In genomic region chr1:154948079-154948478, GRCh38 we compare ENCODE assay signal across 16 cellular contexts. TPM values are rescaled to one million over a fixed set of nuclear protein-coding genes. Genes with fewer than 3 reads are reported as not detected.
DNase-seq lines count a peak whose midpoint lies in the region; ATAC-seq lines count a peak whose summit lies in the region.
"Had no signal": no experiment of that assay in that cellular context is flagged by ENCODE, and none has a peak within 500 bp of the region (broad histone marks: within the 10 kb centered on the region; RNA-seq: fewer than 3 reads in every experiment).

No MANE protein-coding gene starts in this region.

- no peak overlapping the region for H4K8ac ChIP-seq in neuronal stem cell (ENCODE audit: low read depth, low read length)

- no peak for ATAC-seq in activated naive CD4-positive, alpha-beta T cell treated with anti-CD3 and anti-CD28 coated beads, Interleukin-2, amount 50 U/mL, for 72 hours
- no peak for ATAC-seq in activated T-helper 17 cell treated with anti-CD3 and anti-CD28 coated beads, Interleukin-2, amount 50 U/mL, for 72 hours (replicated peaks)
- ATAC-seq in GM19324 (IDR thresholded peaks at IDR 0.05; ENCODE audit: low FRiP score, unreplicated experiment): no peak
- no peak for ATAC-seq in left lobe of liver
- ATAC-seq: A549 had no signal

- peaks cover 41 to 66% (median 57%) of the 10 kb centered on the region in 4 donors for H3K4me1 Mint-ChIP-seq in CD4-positive, alpha-beta memory T cell
- H3K4me1 Mint-ChIP-seq in activated T-helper 17 cell treated with anti-CD3 and anti-CD28 coated beads, Interleukin-2, amount 50 U/mL, for 72 hours: peaks cover 44% of the 10 kb centered on the region

- CTCF ChIA-PET in CD4-positive, alpha-beta memory T cell (lab: Charles Lee; ENCODE audit: partially characterized antibody): interaction anchor here (4.4 kb wide), 1 partner anchor 12 kb away, joined by 14 read pairs; the partner anchor contains the start of gene PMVK

- H2BK5ac ChIP-seq in neuronal stem cell (ENCODE audit: low read length): peak overlapping the region; percentile 78

- peaks cover 72% of the 10 kb centered on the region for H3K4me1 ChIP-seq in CD4-positive, alpha-beta memory T cell (ENCODE audit: insufficient read depth, low read length)
- H3K4me1 ChIP-seq in neuronal stem cell (ENCODE audit: control insufficient read depth in 2 of 2, insufficient read depth in 1 of 2, low read depth in 1 of 2, low read length in 2 of 2): peaks cover 0 to 13% of the 10 kb centered on the region in 2 donors
- H3K4me1 ChIP-seq: A549 had no signal

- H3K36me3 Mint-ChIP-seq in activated naive CD4-positive, alpha-beta T cell treated with anti-CD3 and anti-CD28 coated beads, Interleukin-2, amount 50 U/mL, for 72 hours: peaks cover 0 to 9% of the 10 kb centered on the region in 2 donors
- H3K36me3 Mint-ChIP-seq in CD4-positive, alpha-beta memory T cell: peaks cover 37 to 75% of the 10 kb centered on the region in 2 donors
- H3K36me3 Mint-ChIP-seq in activated T-helper 17 cell treated with anti-CD3 and anti-CD28 coated beads, Interleukin-2, amount 50 U/mL, for 72 hours (ENCODE audit: low read depth): peaks cover 76% of the 10 kb centered on the region

- H3K27ac Mint-ChIP-seq in activated naive CD4-positive, alpha-beta T cell treated with anti-CD3 and anti-CD28 coated beads, Interleukin-2, amount 50 U/mL, for 72 hours: peak overlapping the region; percentile 30 to 95
- peak overlapping the region in 5 of 7 donors; percentile 70 to 98 (median 84) for H3K27ac Mint-ChIP-seq in CD4-positive, alpha-beta memory T cell
- H3K27ac Mint-ChIP-seq in activated T-helper 17 cell treated with anti-CD3 and anti-CD28 coated beads, Interleukin-2, amount 50 U/mL, for 72 hours: peak overlapping the region; percentile 73

- peak overlapping the region; percentile 29 for H3K27ac ChIP-seq in CD4-positive, alpha-beta memory T cell (ENCODE audit: low read depth, low read length)
- no peak overlapping the region for H3K27ac ChIP-seq in neuronal stem cell (replicated peaks; ENCODE audit: low read length)
- H3K27ac ChIP-seq: A549, C4-2B had no signal

- no peaks in the 10 kb centered on the region for H3K27me3 Mint-ChIP-seq in CD4-positive, alpha-beta memory T cell
- H3K27me3 Mint-ChIP-seq in activated T-helper 17 cell treated with anti-CD3 and anti-CD28 coated beads, Interleukin-2, amount 50 U/mL, for 72 hours: no peaks in the 10 kb centered on the region

- no peak overlapping the region for H2AFZ ChIP-seq in neuronal stem cell (ENCODE audit: low read length)

- DNase-seq in activated naive CD4-positive, alpha-beta T cell treated with anti-CD3 and anti-CD28 coated beads, Interleukin-2, amount 50 U/mL, for 72 hours (ENCODE audit: low spot score in 2 of 2): no peak
- no peak for DNase-seq in activated naive CD4-positive, alpha-beta T cell (lab: John Stamatoyannopoulos, UW)
- peak in 1 of 5 donors; percentile 37 for DNase-seq in CD4-positive, alpha-beta memory T cell
- no peak for DNase-seq in neuronal stem cell (ENCODE audit: low spot score)
- DNase-seq in activated CD8-positive, alpha-beta memory T cell treated with anti-CD3 and anti-CD28 coated beads for 24 hours: no peak
- no peak for DNase-seq in left lobe of liver (ENCODE audit: low spot score)
- DNase-seq: EL, NCI-H1105, NCI-H1694 treated with DMSO at 0.1 percent for 48 hours, NCI-H2107, NCI-H2227 treated with DMSO at 0.1 percent for 48 hours, NCI-H524 had no signal

- no peak overlapping the region for H3K18ac ChIP-seq in neuronal stem cell (ENCODE audit: low read length)

- H3K9me3 ChIP-seq in CD4-positive, alpha-beta memory T cell (ENCODE audit: control insufficient read depth in 1 of 2, low read length in 2 of 2): no peaks in the 10 kb centered on the region
- no peaks in the 10 kb centered on the region for H3K9me3 ChIP-seq in neuronal stem cell (replicated peaks in 1 of 2; ENCODE audit: control insufficient read depth in 2 of 2, insufficient read depth in 1 of 2, low read depth in 1 of 2, low read length in 2 of 2)
- H3K9me3 ChIP-seq: A549 had no signal

- H3K79me1 ChIP-seq in neuronal stem cell (ENCODE audit: low read depth, low read length): peaks cover 6% of the 10 kb centered on the region

- H2BK120ac ChIP-seq in neuronal stem cell (ENCODE audit: low read depth, low read length): no peak overlapping the region

- H2BK15ac ChIP-seq in neuronal stem cell (ENCODE audit: low read length): no peak overlapping the region

- WGBS in neuronal stem cell (ENCODE audit: extremely low coverage in 2 of 2, insufficient read length in 2 of 2, insufficient replicate concordance in 1 of 2), 2 donors: no CpG with 5 or more reads among the region's 11 CpGs

- H4K91ac ChIP-seq in neuronal stem cell (ENCODE audit: low read depth, low read length, poor library complexity): no peak overlapping the region

- peak overlapping the region; percentile 40 for H3K9ac ChIP-seq in neuronal stem cell (ENCODE audit: low read depth, low read length, poor library complexity)

- peak overlapping the region; percentile 17 for H3K14ac ChIP-seq in neuronal stem cell (ENCODE audit: low read length)

- H3K4me3 Mint-ChIP-seq in CD4-positive, alpha-beta memory T cell: no peak overlapping the region
- no peak overlapping the region for H3K4me3 Mint-ChIP-seq in activated T-helper 17 cell treated with anti-CD3 and anti-CD28 coated beads, Interleukin-2, amount 50 U/mL, for 72 hours

- H3K4me3 ChIP-seq in CD4-positive, alpha-beta memory T cell (ENCODE audit: low read length in 2 of 2): no peak overlapping the region
- H3K4me3 ChIP-seq in neuronal stem cell (ENCODE audit: low read length in 2 of 2): no peak overlapping the region
- H3K4me3 ChIP-seq: A549 had no signal

- no peak overlapping the region for H2BK12ac ChIP-seq in neuronal stem cell (ENCODE audit: low read length)

- H3K4ac ChIP-seq in neuronal stem cell (ENCODE audit: low read length): no peak overlapping the region

- peak overlapping the region; percentile 59 for H3K23ac ChIP-seq in neuronal stem cell (ENCODE audit: low read depth, low read length, poor library complexity)

- POLR2A ChIA-PET in CD4-positive, alpha-beta memory T cell (lab: Charles Lee; ENCODE audit: partially characterized antibody): interaction anchor here (0.6 to 2.1 kb wide), 6 partner anchors 7 to 62 kb away, joined by 3 to 6 read pairs (median 3); partner anchors contain the start of genes FLAD1 and PYGO2

- H3K4me2 ChIP-seq in neuronal stem cell (ENCODE audit: insufficient read depth, low read length, poor library complexity, severe bottlenecking): no peak overlapping the region
- H3K4me2 ChIP-seq: A549 had no signal

- no peaks in the 10 kb centered on the region for H3K27me3 ChIP-seq in CD4-positive, alpha-beta memory T cell (ENCODE audit: insufficient read depth, low read length)
- no peaks in the 10 kb centered on the region for H3K27me3 ChIP-seq in neuronal stem cell (ENCODE audit: control insufficient read depth in 3 of 3, insufficient read depth in 3 of 3, low read depth in 1 of 3, low read length in 3 of 3)

- H2AK5ac ChIP-seq in neuronal stem cell (ENCODE audit: low read depth, low read length): no peak overlapping the region

- H3K36me3 ChIP-seq in CD4-positive, alpha-beta memory T cell (ENCODE audit: insufficient read depth, low read length): peaks cover 62% of the 10 kb centered on the region
- H3K36me3 ChIP-seq in neuronal stem cell (replicated peaks in 1 of 2; ENCODE audit: control insufficient read depth in 2 of 2, insufficient read depth in 2 of 2, low read length in 2 of 2): peaks cover 45 to 55% of the 10 kb centered on the region in 2 donors

- intact Hi-C loops in CD4-positive, alpha-beta memory T cell (cut with micrococcal nuclease): no loop called here

- no peaks in the 10 kb centered on the region for H3K9me3 Mint-ChIP-seq in activated naive CD4-positive, alpha-beta T cell treated with anti-CD3 and anti-CD28 coated beads, Interleukin-2, amount 50 U/mL, for 72 hours
- H3K9me3 Mint-ChIP-seq in CD4-positive, alpha-beta memory T cell: peaks cover 0 to 2% (median 0%) of the 10 kb centered on the region in 8 donors
- no peaks in the 10 kb centered on the region for H3K9me3 Mint-ChIP-seq in activated T-helper 17 cell treated with anti-CD3 and anti-CD28 coated beads, Interleukin-2, amount 50 U/mL, for 72 hours

RNA-seq across cellular contexts. Expression of gene PBXIP1, which starts 7.8 kb away (rescaled TPM):
- total RNA-seq in activated naive CD4-positive, alpha-beta T cell treated with anti-CD3 and anti-CD28 coated beads, Interleukin-2, amount 50 U/mL, for 72 hours: 10 to 100 TPM; 40.9 to 41.1 TPM
- total RNA-seq in CD4-positive, alpha-beta memory T cell: 100 to 1,000 TPM; 435 to 438 TPM
- 100 to 1,000 TPM; 263 to 404 TPM for polyA plus RNA-seq in CD4-positive, alpha-beta memory T cell
- total RNA-seq in activated T-helper 17 cell treated with anti-CD3 and anti-CD28 coated beads, Interleukin-2, amount 50 U/mL, for 72 hours: 100 to 1,000 TPM in 1 of 2 donors, 10 to 100 TPM in 1; 61.9 to 118 TPM
- 21.9 TPM for polyA plus RNA-seq in neuronal stem cell (2013, experiment 1 of 2)
- 21.6 TPM for polyA plus RNA-seq in neuronal stem cell (2013, experiment 2 of 2)
- total RNA-seq in left lobe of liver: 21.3 TPM

RNA-seq across cellular contexts. Expression of gene PMVK, which starts 11.6 kb away (rescaled TPM):
- total RNA-seq in activated naive CD4-positive, alpha-beta T cell treated with anti-CD3 and anti-CD28 coated beads, Interleukin-2, amount 50 U/mL, for 72 hours: 10 to 100 TPM; 12.2 to 34.2 TPM
- 10 to 100 TPM; 17.6 to 21.2 TPM for total RNA-seq in CD4-positive, alpha-beta memory T cell
- 10 to 100 TPM; 61.7 to 87.0 TPM for polyA plus RNA-seq in CD4-positive, alpha-beta memory T cell
- total RNA-seq in activated T-helper 17 cell treated with anti-CD3 and anti-CD28 coated beads, Interleukin-2, amount 50 U/mL, for 72 hours: 10 to 100 TPM; 38.6 to 66.9 TPM
- 23.2 TPM for polyA plus RNA-seq in neuronal stem cell (2013, experiment 1 of 2)
- polyA plus RNA-seq in neuronal stem cell (2013, experiment 2 of 2): 23.3 TPM
- 40.2 TPM for total RNA-seq in left lobe of liver

RNA-seq across cellular contexts. Expression of gene PYGO2, which starts 13.5 kb away (rescaled TPM):
- total RNA-seq in activated naive CD4-positive, alpha-beta T cell treated with anti-CD3 and anti-CD28 coated beads, Interleukin-2, amount 50 U/mL, for 72 hours: 10 to 100 TPM; 27.7 to 55.3 TPM
- total RNA-seq in CD4-positive, alpha-beta memory T cell: 10 to 100 TPM; 78.4 to 80.2 TPM
- polyA plus RNA-seq in CD4-positive, alpha-beta memory T cell: 10 to 100 TPM; 22.5 to 54.2 TPM
- 10 to 100 TPM; 35.6 to 39.2 TPM for total RNA-seq in activated T-helper 17 cell treated with anti-CD3 and anti-CD28 coated beads, Interleukin-2, amount 50 U/mL, for 72 hours
- 48.6 TPM for polyA plus RNA-seq in neuronal stem cell (2013, experiment 1 of 2)
- 48.1 TPM for polyA plus RNA-seq in neuronal stem cell (2013, experiment 2 of 2)
- 10.5 TPM for total RNA-seq in left lobe of liver

RNA-seq across cellular contexts. Expression of gene SHC1, which starts 22.5 kb away (rescaled TPM):
- total RNA-seq in activated naive CD4-positive, alpha-beta T cell treated with anti-CD3 and anti-CD28 coated beads, Interleukin-2, amount 50 U/mL, for 72 hours: 10 to 100 TPM; 50.3 to 76.2 TPM
- 10 to 100 TPM; 78.4 to 81.7 TPM for total RNA-seq in CD4-positive, alpha-beta memory T cell
- polyA plus RNA-seq in CD4-positive, alpha-beta memory T cell: 10 to 100 TPM; 36.4 to 44.5 TPM
- 10 to 100 TPM; 60.9 to 62.0 TPM for total RNA-seq in activated T-helper 17 cell treated with anti-CD3 and anti-CD28 coated beads, Interleukin-2, amount 50 U/mL, for 72 hours
- 95.8 TPM for polyA plus RNA-seq in neuronal stem cell (2013, experiment 1 of 2)
- 97.1 TPM for polyA plus RNA-seq in neuronal stem cell (2013, experiment 2 of 2)
- total RNA-seq in left lobe of liver: 43.0 TPM

RNA-seq across cellular contexts. Expression of gene CKS1B, which starts 26.4 kb away (rescaled TPM):
- total RNA-seq in activated naive CD4-positive, alpha-beta T cell treated with anti-CD3 and anti-CD28 coated beads, Interleukin-2, amount 50 U/mL, for 72 hours: 100 to 1,000 TPM; 202 to 308 TPM
- total RNA-seq in CD4-positive, alpha-beta memory T cell: 10 to 100 TPM; 12.2 to 13.0 TPM
- 10 to 100 TPM; 50.2 to 67.9 TPM for polyA plus RNA-seq in CD4-positive, alpha-beta memory T cell
- 100 to 1,000 TPM; 162 to 188 TPM for total RNA-seq in activated T-helper 17 cell treated with anti-CD3 and anti-CD28 coated beads, Interleukin-2, amount 50 U/mL, for 72 hours
- 629 TPM for polyA plus RNA-seq in neuronal stem cell (2013, experiment 1 of 2)
- polyA plus RNA-seq in neuronal stem cell (2013, experiment 2 of 2): 633 TPM
- 14.2 TPM for total RNA-seq in left lobe of liver
